ENCODE assay signal across 8 cellular contexts in genomic region chrX:56729152-56729557, GRCh38. TPM values are rescaled to one million over a fixed set of nuclear protein-coding genes. Genes with fewer than 3 reads are reported as not detected.
DNase-seq lines count a peak whose midpoint lies in the region; ATAC-seq and TF ChIP-seq lines count a peak whose summit lies in the region.

Gene NBDY (plus strand): TSS chrX:56729243. CDS start chrX:56729354, 111 bp downstream.

- H3K9me3 ChIP-seq in Panc1 (ENCODE audit: control insufficient read depth, insufficient read depth, low read depth, low read length) (no peaks in the 10 kb centered on the region), neutrophil (no peaks in the 10 kb centered on the region)

- in situ Hi-C loops in Panc1 (cut with HindIII; ENCODE audit: low pct_unique_long_range_greater_than_20kb, low sequenced_read_pairs): no loop called here

- BruUV-seq in Panc1 (replicated peaks; lab: Mats Ljungman, UMichigan): no TSS peak

- intact Hi-C loops in Panc1 (cut with micrococcal nuclease; ENCODE audit: unreplicated experiment): no loop called here

- ATAC-seq in GM19372 (IDR thresholded peaks at IDR 0.05; ENCODE audit: low read depth, unreplicated experiment): peak; percentile 57
- peak; percentile 75 for ATAC-seq in HG03460 (IDR thresholded peaks at IDR 0.05; ENCODE audit: unreplicated experiment)
- peak; percentile 99 for ATAC-seq in Panc1
- ATAC-seq in GM18519 (IDR thresholded peaks at IDR 0.05; ENCODE audit: low FRiP score, unreplicated experiment): no peak

- peak within 1 kb of the TSS; percentile 91 for H3K27ac Mint-ChIP-seq in activated naive CD8-positive, alpha-beta T cell

- POLR2A ChIA-PET in Panc1 (lab: Charles Lee): interaction anchor here (0.6 kb wide), 1 partner anchor 398 kb away, joined by 6 read pairs; no protein-coding TSS in a partner anchor

- H3K27me3 Mint-ChIP-seq in activated naive CD8-positive, alpha-beta T cell: no peaks in the 10 kb centered on the region

- H3K4me1 ChIP-seq in Panc1 (ENCODE audit: control insufficient read depth, insufficient read depth, low read length) (peaks cover 9% of the 10 kb centered on the region; the same call in 1 of the 2 replicates), neutrophil (ENCODE audit: control insufficient read depth in 1 of 2, insufficient read depth in 1 of 2, low read depth in 1 of 2, low read length in 1 of 2) (peaks cover 0 to 10% of the 10 kb centered on the region in 2 experiments)

- peaks cover 29% of the 10 kb centered on the region for H3K4me1 Mint-ChIP-seq in activated naive CD8-positive, alpha-beta T cell (ENCODE audit: low read depth)

- no peaks in the 10 kb centered on the region for H3K36me3 Mint-ChIP-seq in activated naive CD8-positive, alpha-beta T cell

- no peaks in the 10 kb centered on the region for H3K27me3 ChIP-seq in Panc1 (ENCODE audit: control insufficient read depth, insufficient read depth, low read length)
- no peaks in the 10 kb centered on the region for H3K27me3 ChIP-seq in neutrophil

- CTCF ChIA-PET in Panc1 (lab: Charles Lee): no interaction called here

- DNase-seq in COLO668 (lab: John Stamatoyannopoulos, UW; ENCODE audit: unreplicated experiment): peak; percentile 28
- no peak for DNase-seq in Panc1 (ENCODE audit: low read depth, low spot score)
- DNase-seq in glomerular visceral epithelial cell (ENCODE audit: extremely low spot score): peak; percentile 40

- H3K27ac ChIP-seq in Panc1 (ENCODE audit: low read length) (peak within 1 kb of the TSS; percentile 85), neutrophil (no peak within 1 kb of the TSS)

- H3K4me3 Mint-ChIP-seq in activated naive CD8-positive, alpha-beta T cell: peak within 1 kb of the TSS; percentile 90

- TF ChIP-seq CTCF in Panc1 (IDR thresholded peaks at IDR 0.05) (no peak), neutrophil (IDR thresholded peaks at IDR 0.05) (no peak)

- H3K4me3 ChIP-seq in Panc1 (ENCODE audit: low read depth in 2 of 2, low read length in 2 of 2): peak within 1 kb of the TSS; percentile 77 to 83
- H3K4me3 ChIP-seq in neutrophil (ENCODE audit: low read depth in 1 of 2, low read length in 1 of 2): peak within 1 kb of the TSS; percentile 21 to 45

- no peaks in the 10 kb centered on the region; the same call in 1 of the 2 replicates for H3K36me3 ChIP-seq in Panc1 (ENCODE audit: control insufficient read depth, insufficient read depth, low read length)
- no peaks in the 10 kb centered on the region for H3K36me3 ChIP-seq in neutrophil

- no peaks in the 10 kb centered on the region for H3K9me3 Mint-ChIP-seq in activated naive CD8-positive, alpha-beta T cell (ENCODE audit: low read depth)

RNA-seq across cellular contexts. Expression of gene NBDY, which starts in this region (rescaled TPM):
- 52.0 TPM for total RNA-seq in Panc1 (2021; ENCODE audit: unreplicated experiment)
- 69.4 TPM for polyA plus RNA-seq in Panc1 (2012; ENCODE audit: insufficient read length)
